1 cellular context compared by ENCODE assay signal in the genomic region with DNA sequence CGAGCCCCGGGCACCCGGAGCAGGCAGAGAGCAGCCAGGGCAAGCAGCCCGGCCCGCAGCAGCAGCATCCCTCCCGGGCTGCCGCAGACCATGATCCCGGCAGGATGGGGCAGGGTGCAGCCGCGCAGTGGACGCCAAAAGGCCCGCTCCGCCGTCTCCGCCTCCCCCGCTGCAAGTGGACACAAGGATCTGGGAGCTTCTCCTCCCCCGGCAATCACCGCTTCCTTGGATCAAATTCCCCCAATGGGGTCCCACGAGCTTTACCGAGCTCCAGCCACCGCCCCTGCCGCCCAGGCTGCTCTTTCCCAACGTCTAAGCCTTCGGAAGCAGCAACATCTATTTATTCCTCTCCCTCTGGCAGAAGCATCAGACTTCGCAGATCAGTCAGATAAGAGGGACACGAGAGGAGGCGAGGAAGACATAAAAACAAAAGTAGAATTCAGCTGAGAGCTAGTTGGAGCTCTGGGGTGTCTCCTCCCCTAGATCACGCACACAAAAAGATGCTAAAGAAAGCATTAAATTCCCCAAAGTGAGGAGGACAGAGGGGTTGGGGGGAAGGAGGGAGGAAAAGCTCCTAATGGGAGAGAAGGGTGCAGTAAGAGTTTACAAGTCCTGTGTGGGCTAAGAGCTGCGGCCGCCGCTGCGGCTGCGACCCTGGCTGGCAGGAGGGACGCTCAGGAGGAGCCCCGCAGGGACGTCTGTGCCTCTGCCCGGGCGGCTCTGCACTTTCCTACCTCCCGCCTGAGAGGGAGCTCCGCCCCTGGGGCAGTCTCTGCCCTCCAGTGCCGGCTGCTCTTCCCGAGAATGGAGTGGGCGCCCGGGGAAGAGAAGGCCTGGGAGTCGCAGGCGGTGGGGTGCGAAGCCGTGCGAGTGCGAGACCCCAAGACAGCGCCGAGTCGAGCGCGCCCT.
TF ChIP-seq lines count a peak whose summit lies in the region.

Gene FRZB (minus strand): TSS at position 177 of the 909 bp plus-strand sequence. CDS start 85 bp downstream, at position 92.

TF ChIP-seq in GM23338, 12 proteins besides CTCF, POLR2A, EP300 and RAD21 (continued from another document):
- no peak for TF ChIP-seq ZNF462 (CRISPR knock-in tag; IDR thresholded peaks at IDR 0.05)
- TF ChIP-seq ZNF114 (CRISPR knock-in tag; IDR thresholded peaks at IDR 0.05) = no peak
TF ChIP-seq in GM23338: peak in this region for 1.
